12 cellular contexts compared by ENCODE assay signal in the genomic region with DNA sequence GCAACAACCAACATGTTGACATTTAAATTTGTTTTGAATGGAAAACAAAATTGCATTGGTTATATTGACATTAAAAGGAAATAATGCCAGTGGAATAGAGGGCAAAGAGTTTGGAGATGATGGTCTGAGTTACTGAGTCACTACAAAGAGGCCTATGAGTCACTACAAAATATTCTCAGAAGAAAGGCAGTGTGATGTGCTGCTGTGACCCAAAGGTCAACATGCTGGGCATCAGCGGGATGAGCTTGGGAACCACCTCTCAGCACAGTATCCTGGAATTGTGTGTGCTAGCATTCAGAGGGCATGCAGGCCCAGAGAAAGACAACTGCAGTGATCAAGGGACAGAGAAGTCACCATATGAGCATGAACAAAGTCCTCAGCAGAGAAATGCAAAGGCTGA. TPM values are rescaled to one million over a fixed set of nuclear protein-coding genes. Genes with fewer than 3 reads are reported as not detected.
DNase-seq lines count a peak whose midpoint lies in the region; ATAC-seq, FAIRE-seq and TF ChIP-seq lines count a peak whose summit lies in the region.
"Had no signal": no experiment of that assay in that cellular context is flagged by ENCODE, and none has a peak within 500 bp of the region (broad histone marks: within the 10 kb centered on the region; RNA-seq: fewer than 3 reads in every experiment).

No MANE protein-coding gene starts in this region.

- H3K27ac ChIP-seq in keratinocyte (ENCODE audit: control insufficient read depth, insufficient read depth, low read length) (no peak overlapping the region), gastroesophageal sphincter (no peak overlapping the region)
- H3K27ac ChIP-seq: body of pancreas had no signal

- H3K27me3 Mint-ChIP-seq in activated T-helper 2 cell treated with anti-CD3 and anti-CD28 coated beads, Interferon-gamma antibody, Interleukin-2, Interleukin-4, amounts not matched to agents 10 μg/mL and 5 μg/mL and 100 μg/mL, durations not matched to agents 14 hours and 24 hours and 36 hours (ENCODE audit: low read depth), result no peaks in the 10 kb centered on the region

- H3K4me1 Mint-ChIP-seq in activated T-helper 2 cell treated with anti-CD3 and anti-CD28 coated beads, Interferon-gamma antibody, Interleukin-2, Interleukin-4, amounts not matched to agents 10 μg/mL and 5 μg/mL and 100 μg/mL, durations not matched to agents 14 hours and 24 hours and 36 hours (ENCODE audit: low read depth), result peaks cover 28% of the 10 kb centered on the region

- peaks cover 2% of the 10 kb centered on the region for H4K20me1 ChIP-seq in keratinocyte (ENCODE audit: control insufficient read depth, extremely low read depth, insufficient read depth, low read length)

- H3K4me1 ChIP-seq in keratinocyte (ENCODE audit: control insufficient read depth, extremely low read depth, insufficient read depth, low read length) (peaks cover 3% of the 10 kb centered on the region), gastroesophageal sphincter (peaks cover 0 to 53% (median 0%) of the 10 kb centered on the region in 3 donors)

- TF ChIP-seq POLR2A in GM18505 (IDR thresholded peaks at IDR 0.05; ENCODE audit: borderline replicate concordance, extremely low read depth, insufficient read depth, insufficient read length) (no peak), gastroesophageal sphincter (IDR thresholded peaks at IDR 0.05) (no peak)

- H3K9me3 Mint-ChIP-seq in activated T-helper 2 cell treated with anti-CD3 and anti-CD28 coated beads, Interferon-gamma antibody, Interleukin-2, Interleukin-4, amounts not matched to agents 10 μg/mL and 5 μg/mL and 100 μg/mL, durations not matched to agents 14 hours and 24 hours and 36 hours, result no peaks in the 10 kb centered on the region

- H3K9me1 ChIP-seq in keratinocyte (ENCODE audit: control insufficient read depth, extremely low read depth, insufficient read depth, low read length), result no peaks in the 10 kb centered on the region

- H3K4me3 ChIP-seq in AG10803 (ENCODE audit: low read length) (no peak overlapping the region), keratinocyte (ENCODE audit: control insufficient read depth in 2 of 3, extremely low read depth in 1 of 3, insufficient read depth in 2 of 3, low read depth in 1 of 3, low read length in 3 of 3) (no peak overlapping the region), gastroesophageal sphincter (no peak overlapping the region)
- H3K4me3 ChIP-seq: body of pancreas had no signal

- no peak for TF ChIP-seq CTCF in AG10803 (conservative IDR thresholded peaks at IDR 0.05; ENCODE audit: low read length)
- no peak for TF ChIP-seq CTCF in keratinocyte (optimal IDR thresholded peaks at IDR 0.05 in 1 of 3, IDR thresholded peaks at IDR 0.05 in 1 of 3, conservative IDR thresholded peaks at IDR 0.05 in 1 of 3; ENCODE audit: extremely low read depth in 1 of 3, insufficient read depth in 2 of 3, low read length in 3 of 3)
- TF ChIP-seq CTCF in gastroesophageal sphincter (IDR thresholded peaks at IDR 0.05), result no peak

- H3K27me3 ChIP-seq in keratinocyte (ENCODE audit: control insufficient read depth, extremely low read depth, insufficient read depth, low read length) (no peaks in the 10 kb centered on the region), gastroesophageal sphincter (no peaks in the 10 kb centered on the region)
- H3K27me3 ChIP-seq: body of pancreas had no signal

- peak overlapping the region; percentile 64 for H3K27ac Mint-ChIP-seq in activated T-helper 2 cell treated with anti-CD3 and anti-CD28 coated beads, Interferon-gamma antibody, Interleukin-2, Interleukin-4, amounts not matched to agents 10 μg/mL and 5 μg/mL and 100 μg/mL, durations not matched to agents 14 hours and 24 hours and 36 hours

- H3K4me3 Mint-ChIP-seq in activated T-helper 2 cell treated with anti-CD3 and anti-CD28 coated beads, Interferon-gamma antibody, Interleukin-2, Interleukin-4, amounts not matched to agents 10 μg/mL and 5 μg/mL and 100 μg/mL, durations not matched to agents 14 hours and 24 hours and 36 hours (ENCODE audit: low read depth), result peak overlapping the region; percentile 48

- FAIRE-seq in keratinocyte (lab: Jason Lieb, UNC), result no peak

- ATAC-seq in GM18505 (IDR thresholded peaks at IDR 0.05; ENCODE audit: unreplicated experiment), result no peak
- ATAC-seq in GM18502 (IDR thresholded peaks at IDR 0.05; ENCODE audit: poor library complexity, unreplicated experiment), result no peak
- ATAC-seq in GM21529 (IDR thresholded peaks at IDR 0.05; ENCODE audit: unreplicated experiment), result no peak
- no peak for ATAC-seq in gastroesophageal sphincter
- ATAC-seq: body of pancreas had no signal

- intact Hi-C loops in activated T-helper 2 cell treated with anti-CD3 and anti-CD28 coated beads, Interferon-gamma antibody, Interleukin-2, Interleukin-4, amounts not matched to agents 10 μg/mL and 5 μg/mL and 100 μg/mL, durations not matched to agents 14 hours and 24 hours and 36 hours (cut with micrococcal nuclease), result no loop called here

- H3K36me3 ChIP-seq in keratinocyte (ENCODE audit: control insufficient read depth in 2 of 2, extremely low read depth in 1 of 2, insufficient read depth in 2 of 2, low read length in 2 of 2), result no peaks in the 10 kb centered on the region
- H3K36me3 ChIP-seq in gastroesophageal sphincter, result no peaks in the 10 kb centered on the region

- DNase-seq in AG10803 (ENCODE audit: low read depth), result peak; percentile 45
- peak; percentile 22 for DNase-seq in HT-29 (ENCODE audit: low spot score)
- DNase-seq in activated T-helper 2 cell treated with anti-CD3 and anti-CD28 coated beads, Interferon-gamma antibody, Interleukin-2, Interleukin-4, amounts not matched to agents 10 μg/mL and 5 μg/mL and 100 μg/mL, durations not matched to agents 14 hours and 24 hours and 36 hours (ENCODE audit: low spot score), result no peak
- DNase-seq in keratinocyte (ENCODE audit: low read depth, low spot score), result no peak
- DNase-seq: body of pancreas, Caco-2, KG1, NCI-H526 treated with DMSO at 0.1 percent for 48 hours had no signal

- H2AFZ ChIP-seq in keratinocyte (ENCODE audit: control insufficient read depth, low read length), result no peak overlapping the region

- no peaks in the 10 kb centered on the region for H3K9me3 ChIP-seq in keratinocyte (ENCODE audit: control insufficient read depth, low read depth, low read length)
- H3K9me3 ChIP-seq in gastroesophageal sphincter, result no peaks in the 10 kb centered on the region
- H3K9me3 ChIP-seq: body of pancreas, Caco-2 had no signal

- TF ChIP-seq EP300 in gastroesophageal sphincter (IDR thresholded peaks at IDR 0.05), result no peak

- dilution Hi-C loops in keratinocyte (cut with MboI; ENCODE audit: extremely low pct_ligation_motif_present, low sequenced_read_pairs), result no loop called here

- H3K4me2 ChIP-seq in keratinocyte (ENCODE audit: control insufficient read depth, extremely low read depth, insufficient read depth, low read depth, low read length), result peak overlapping the region; percentile 2

- no peak overlapping the region for H3K9ac ChIP-seq in keratinocyte (ENCODE audit: control insufficient read depth, extremely low read depth, insufficient read depth, low read length)

- H3K79me2 ChIP-seq in keratinocyte (ENCODE audit: control insufficient read depth, insufficient read depth, low read length), result peaks cover 26% of the 10 kb centered on the region

- peaks cover 14% of the 10 kb centered on the region for H3K36me3 Mint-ChIP-seq in activated T-helper 2 cell treated with anti-CD3 and anti-CD28 coated beads, Interferon-gamma antibody, Interleukin-2, Interleukin-4, amounts not matched to agents 10 μg/mL and 5 μg/mL and 100 μg/mL, durations not matched to agents 14 hours and 24 hours and 36 hours (ENCODE audit: low read depth)

- 27 to 56% methylated on average over 1 of the region's 1 CpG for WGBS in gastroesophageal sphincter (ENCODE audit: low coverage in 1 of 2), 2 donors

RNA-seq across cellular contexts. Expression of gene CMC4, which starts 2.8 kb away (rescaled TPM):
- total RNA-seq in HT-29 (2014; rRNA removed; shearing (Covaris generic)), result 5.3 and 11.0 TPM in 2 replicates
- 1.9 and 4.3 TPM in 2 replicates for total RNA-seq in activated T-helper 2 cell treated with anti-CD3 and anti-CD28 coated beads, Interferon-gamma antibody, Interleukin-2, Interleukin-4, amounts not matched to agents 10 μg/mL and 5 μg/mL and 100 μg/mL, durations not matched to agents 14 hours and 24 hours and 36 hours
- polyA plus RNA-seq in keratinocyte, result 9.1 to 10.1 TPM (median 9.8 TPM) in 3 replicates
- 2.5 TPM for polyA plus RNA-seq in keratinocyte (2011; ENCODE audit: low read depth)
- 10.0 and 11.4 TPM in 2 replicates for polyA plus RNA-seq in keratinocyte (2011; cell fraction: cytosol; rRNA removed)
- polyA plus RNA-seq in keratinocyte (2011; cell fraction: nucleus; rRNA removed), result 2.4 and 3.1 TPM in 2 replicates
- 6.3 and 9.1 TPM in 2 replicates for polyA plus RNA-seq in keratinocyte (2012; ENCODE audit: low replicate concordance)
- 0.39 to 3.3 TPM (median 1.6 TPM) in 3 replicates for polyA minus RNA-seq in keratinocyte
- 3.1 TPM for polyA minus RNA-seq in keratinocyte (2011; cell fraction: cytosol; rRNA and poly(A)+ RNA removed)
- polyA minus RNA-seq in keratinocyte (2011; cell fraction: nucleus; rRNA and poly(A)+ RNA removed), result 1.0 and 1.2 TPM in 2 replicates
- total RNA-seq in gastroesophageal sphincter, result 10 to 100 TPM; 21.0 to 33.0 (median 23.6) TPM

RNA-seq across cellular contexts. Expression of gene MTCP1, which starts 2.8 kb away (rescaled TPM):
- 2.7 and 8.0 TPM in 2 replicates for total RNA-seq in HT-29 (2014; rRNA removed; shearing (Covaris generic))
- total RNA-seq in activated T-helper 2 cell treated with anti-CD3 and anti-CD28 coated beads, Interferon-gamma antibody, Interleukin-2, Interleukin-4, amounts not matched to agents 10 μg/mL and 5 μg/mL and 100 μg/mL, durations not matched to agents 14 hours and 24 hours and 36 hours, result 12.3 and 19.0 TPM in 2 replicates
- 4.7 to 20.2 TPM (median 5.0 TPM) in 3 replicates for polyA plus RNA-seq in keratinocyte
- polyA plus RNA-seq in keratinocyte (2011; ENCODE audit: low read depth), result 19.1 TPM
- polyA plus RNA-seq in keratinocyte (2011; cell fraction: cytosol; rRNA removed), result 12.2 and 24.1 TPM in 2 replicates
- polyA plus RNA-seq in keratinocyte (2011; cell fraction: nucleus; rRNA removed), result 4.0 and 6.5 TPM in 2 replicates
- 14.6 and 14.8 TPM in 2 replicates for polyA plus RNA-seq in keratinocyte (2012; ENCODE audit: low replicate concordance)
- polyA minus RNA-seq in keratinocyte, result 0.56 to 3.9 TPM (median 2.3 TPM) in 3 replicates
- not detected for polyA minus RNA-seq in keratinocyte (2011; cell fraction: cytosol; rRNA and poly(A)+ RNA removed)
- 0.95 and 1.5 TPM in 2 replicates for polyA minus RNA-seq in keratinocyte (2011; cell fraction: nucleus; rRNA and poly(A)+ RNA removed)
- 1 to 10 TPM; 1.4 to 4.0 (median 1.9) TPM for total RNA-seq in gastroesophageal sphincter

RNA-seq across cellular contexts. Expression of gene BRCC3, which starts 3.1 kb away (rescaled TPM):
- 12.0 and 20.4 TPM in 2 replicates for total RNA-seq in HT-29 (2014; rRNA removed; shearing (Covaris generic))
- 29.3 and 34.9 TPM in 2 replicates for total RNA-seq in activated T-helper 2 cell treated with anti-CD3 and anti-CD28 coated beads, Interferon-gamma antibody, Interleukin-2, Interleukin-4, amounts not matched to agents 10 μg/mL and 5 μg/mL and 100 μg/mL, durations not matched to agents 14 hours and 24 hours and 36 hours
- polyA plus RNA-seq in keratinocyte, result 18.5 to 25.5 TPM (median 24.8 TPM) in 3 replicates
- 10.2 TPM for polyA plus RNA-seq in keratinocyte (2011; ENCODE audit: low read depth)
- 14.2 and 24.0 TPM in 2 replicates for polyA plus RNA-seq in keratinocyte (2011; cell fraction: cytosol; rRNA removed)
- 12.8 and 14.9 TPM in 2 replicates for polyA plus RNA-seq in keratinocyte (2011; cell fraction: nucleus; rRNA removed)
- polyA plus RNA-seq in keratinocyte (2012; ENCODE audit: low replicate concordance), result 9.8 and 21.9 TPM in 2 replicates
- polyA minus RNA-seq in keratinocyte, result 14.9 to 39.7 TPM (median 20.4 TPM) in 3 replicates
- polyA minus RNA-seq in keratinocyte (2011; cell fraction: cytosol; rRNA and poly(A)+ RNA removed), result 12.9 TPM
- 9.0 and 16.1 TPM in 2 replicates for polyA minus RNA-seq in keratinocyte (2011; cell fraction: nucleus; rRNA and poly(A)+ RNA removed)
- 10 to 100 TPM; 12.3 to 18.6 (median 15.0) TPM for total RNA-seq in gastroesophageal sphincter

RNA-seq across cellular contexts. Expression of gene FUNDC2, which starts 41.5 kb away (rescaled TPM):
- 49.8 and 69.5 TPM in 2 replicates for total RNA-seq in HT-29 (2014; rRNA removed; shearing (Covaris generic))
- total RNA-seq in activated T-helper 2 cell treated with anti-CD3 and anti-CD28 coated beads, Interferon-gamma antibody, Interleukin-2, Interleukin-4, amounts not matched to agents 10 μg/mL and 5 μg/mL and 100 μg/mL, durations not matched to agents 14 hours and 24 hours and 36 hours, result 70.1 and 70.7 TPM in 2 replicates
- 83.8 to 98.1 TPM (median 93.9 TPM) in 3 replicates for polyA plus RNA-seq in keratinocyte
- 41.7 TPM for polyA plus RNA-seq in keratinocyte (2011; ENCODE audit: low read depth)
- 94.3 and 157 TPM in 2 replicates for polyA plus RNA-seq in keratinocyte (2011; cell fraction: cytosol; rRNA removed)
- polyA plus RNA-seq in keratinocyte (2011; cell fraction: nucleus; rRNA removed), result 33.5 and 37.0 TPM in 2 replicates
- 56.2 and 74.5 TPM in 2 replicates for polyA plus RNA-seq in keratinocyte (2012; ENCODE audit: low replicate concordance)
- polyA minus RNA-seq in keratinocyte, result 33.6 to 36.3 TPM (median 34.6 TPM) in 3 replicates
- 7.3 TPM for polyA minus RNA-seq in keratinocyte (2011; cell fraction: cytosol; rRNA and poly(A)+ RNA removed)
- 3.5 and 9.1 TPM in 2 replicates for polyA minus RNA-seq in keratinocyte (2011; cell fraction: nucleus; rRNA and poly(A)+ RNA removed)
- 10 to 100 TPM; 67.8 to 96.3 (median 87.7) TPM for total RNA-seq in gastroesophageal sphincter

RNA-seq across cellular contexts. Expression of gene F8, which starts 45.6 kb away (rescaled TPM):
- 0.03 and 0.41 TPM in 2 replicates for total RNA-seq in HT-29 (2014; rRNA removed; shearing (Covaris generic))
- total RNA-seq in activated T-helper 2 cell treated with anti-CD3 and anti-CD28 coated beads, Interferon-gamma antibody, Interleukin-2, Interleukin-4, amounts not matched to agents 10 μg/mL and 5 μg/mL and 100 μg/mL, durations not matched to agents 14 hours and 24 hours and 36 hours, result 3.6 and 3.7 TPM in 2 replicates
- 1.0 to 1.5 TPM (median 1.3 TPM) in 3 replicates for polyA plus RNA-seq in keratinocyte
- polyA plus RNA-seq in keratinocyte (2011; ENCODE audit: low read depth), result 0.36 TPM
- 1.3 and 2.0 TPM in 2 replicates for polyA plus RNA-seq in keratinocyte (2011; cell fraction: cytosol; rRNA removed)
- 0.78 and 1.0 TPM in 2 replicates for polyA plus RNA-seq in keratinocyte (2011; cell fraction: nucleus; rRNA removed)
- polyA plus RNA-seq in keratinocyte (2012; ENCODE audit: low replicate concordance), result 0.54 and 0.68 TPM in 2 replicates
- polyA minus RNA-seq in keratinocyte, result 0.26 to 1.7 TPM (median 1.4 TPM) in 3 replicates
- polyA minus RNA-seq in keratinocyte (2011; cell fraction: cytosol; rRNA and poly(A)+ RNA removed), result 0.38 TPM
- 0.63 and 0.85 TPM in 2 replicates for polyA minus RNA-seq in keratinocyte (2011; cell fraction: nucleus; rRNA and poly(A)+ RNA removed)
- total RNA-seq in gastroesophageal sphincter, result 10 to 100 TPM; 12.5 to 26.5 (median 19.1) TPM

Comparison
In these comparisons a context has a peak if more than half of its experiments do, and no peak if none do; other contexts are left out.
1. DNase-seq: peak in AG10803 (single experiment) and HT-29 (single experiment); none in activated T-helper 2 cell treated with anti-CD3 and anti-CD28 coated beads, Interferon-gamma antibody, Interleukin-2, Interleukin-4, amounts not matched to agents 10 μg/mL and 5 μg/mL and 100 μg/mL, durations not matched to agents 14 hours and 24 hours and 36 hours (single experiment) and keratinocyte (single experiment).